Comparison of ENCODE assay signal across 8 cellular contexts in the genomic region with DNA sequence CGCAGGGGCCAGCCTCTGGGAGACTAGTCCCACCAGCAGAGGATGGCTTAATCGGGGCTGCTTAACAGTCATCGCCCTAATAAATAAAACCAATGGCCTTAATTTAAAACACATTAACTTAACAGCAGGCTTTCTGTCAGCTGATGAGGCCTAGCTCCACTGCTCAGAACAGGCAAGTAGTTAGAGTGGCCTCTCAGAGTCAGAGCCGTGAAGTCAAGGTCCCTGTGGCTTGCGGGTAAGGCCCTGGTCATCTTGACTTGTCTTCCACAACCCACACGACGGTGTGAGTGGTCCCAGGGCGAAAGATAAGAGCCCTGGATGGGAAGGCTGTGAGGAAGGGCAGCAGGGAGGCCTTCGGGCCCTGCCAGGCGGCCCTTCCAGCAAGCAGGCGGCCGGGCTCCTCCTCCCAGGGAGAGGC. TPM values are rescaled to one million over a fixed set of nuclear protein-coding genes. Genes with fewer than 3 reads are reported as not detected.
A peak's percentile ranks its signal among the peaks of the same experiment; 100 is the strongest.
DNase-seq lines count a peak whose midpoint lies in the region; ATAC-seq lines count a peak whose summit lies in the region.

No MANE protein-coding gene starts in this region.

- H3K9me3 ChIP-seq in subcutaneous abdominal adipose tissue (ENCODE audit: control insufficient read depth in 5 of 5, low read length in 5 of 5): no peaks in the 10 kb centered on the region

- H3K27ac ChIP-seq in adipose tissue (ENCODE audit: low read depth, low read length) (peak overlapping the region; percentile 63), subcutaneous abdominal adipose tissue (ENCODE audit: low read depth, low read length) (peak overlapping the region; percentile 78)

- peaks cover 16 to 24% of the 10 kb centered on the region in 2 donors for H3K4me1 Mint-ChIP-seq in immature natural killer cell

- H3K36me3 ChIP-seq in subcutaneous abdominal adipose tissue (ENCODE audit: control insufficient read depth in 5 of 5, insufficient read depth in 5 of 5, low read length in 5 of 5): peaks cover 0 to 6% (median 2%) of the 10 kb centered on the region in 5 donors

- peaks cover 6 to 10% (median 7%) of the 10 kb centered on the region in 3 donors for H3K27me3 Mint-ChIP-seq in immature natural killer cell (ENCODE audit: low read depth in 3 of 3)

- DNase-seq in GDM1 (lab: John Stamatoyannopoulos, UW) (peak; percentile 63), immature natural killer cell (no peak), NCI-H1092 (lab: John Stamatoyannopoulos, UW) (no peak), mesenteric fat pad (ENCODE audit: low spot score) (no peak)

- peak overlapping the region; percentile 90 to 96 (median 92) for H3K27ac Mint-ChIP-seq in immature natural killer cell

- peak overlapping the region in 4 of 5 donors; percentile 29 to 70 (median 38) for H3K4me3 Mint-ChIP-seq in immature natural killer cell

- peaks cover 4 to 30% (median 23%) of the 10 kb centered on the region in 5 donors for H3K4me1 ChIP-seq in subcutaneous abdominal adipose tissue (ENCODE audit: control insufficient read depth in 5 of 5, insufficient read depth in 5 of 5, low read length in 5 of 5)

- H3K9ac ChIP-seq in subcutaneous abdominal adipose tissue (ENCODE audit: low read length in 5 of 5): peak overlapping the region in 4 of 5 donors; percentile 27 to 74 (median 62)

- 35 to 52% (median 38%) methylated on average over 12 of the region's 12 CpGs for WGBS in adipose tissue, 3 donors

- H3K27me3 ChIP-seq in subcutaneous abdominal adipose tissue (ENCODE audit: control insufficient read depth in 5 of 5, insufficient read depth in 4 of 5, low read length in 5 of 5): no peaks in the 10 kb centered on the region

- H3K9me3 Mint-ChIP-seq in immature natural killer cell: no peaks in the 10 kb centered on the region

- H3K4me3 ChIP-seq in subcutaneous abdominal adipose tissue (ENCODE audit: low read depth in 1 of 5, low read length in 5 of 5): peak overlapping the region in 4 of 5 donors; percentile 53 to 75 (median 65)

- ATAC-seq in HG03139 (IDR thresholded peaks at IDR 0.05; ENCODE audit: unreplicated experiment): peak; percentile 4
- no peak for ATAC-seq in HG03457 (IDR thresholded peaks at IDR 0.05; ENCODE audit: unreplicated experiment)

- H3K36me3 Mint-ChIP-seq in immature natural killer cell: no peaks in the 10 kb centered on the region

RNA-seq across cellular contexts. Expression of a gene that starts 11.8 kb away (rescaled TPM):
- polyA plus RNA-seq in adipose tissue: 1 to 10 TPM; 2.2 to 7.7 (median 4.6) TPM
- polyA plus RNA-seq in immature natural killer cell: 10 to 100 TPM in 1 of 3 donors, 1 to 10 TPM in 2; 5.3 to 15.7 (median 5.6) TPM
- total RNA-seq in mesenteric fat pad: 17.0 TPM
